In genomic region chr14:26412421-26412820, GRCh38 we compare ENCODE assay signal across 36 cellular contexts.
"Had no signal": no experiment of that assay in that cellular context is flagged by ENCODE, and none has a peak within 500 bp of the region (broad histone marks: within the 10 kb centered on the region; RNA-seq: fewer than 3 reads in every experiment).

No MANE protein-coding gene starts in this region.

- H3K4me1 ChIP-seq: adrenal gland, body of pancreas, breast epithelium had no signal

- H3K27me3 ChIP-seq: adrenal gland, body of pancreas, brain microvascular endothelial cell, breast epithelium had no signal

- H3K27me3 Mint-ChIP-seq: activated B cell treated with CpG ODN at 0.5 μM for 24 hours; activated CD4-positive, alpha-beta memory T cell treated with anti-CD3 and anti-CD28 coated beads for 36 hours; activated CD4-positive, alpha-beta T cell treated with anti-CD3 and anti-CD28 coated beads, Interleukin-2, amount 10 ng/mL, durations not matched to agents 24 days and 14 days; activated CD8-positive, alpha-beta T cell treated with anti-CD3 and anti-CD28 coated beads for 36 hours; activated naive CD8-positive, alpha-beta T cell treated with anti-CD3 and anti-CD28 coated beads for 36 hours; activated T-helper 17 cell treated with anti-CD3 and anti-CD28 coated beads, Interleukin-2, amount 50 U/mL, for 72 hours had no signal

- H3K9me3 ChIP-seq: adrenal gland, body of pancreas, breast epithelium had no signal

- H3K36me3 ChIP-seq: adrenal gland, brain microvascular endothelial cell, breast epithelium had no signal

- DNase-seq: activated B cell treated with CpG ODN at 0.5 μM for 24 hours; activated CD4-positive, alpha-beta memory T cell treated with anti-CD3 and anti-CD28 coated beads for 36 hours; activated CD4-positive, alpha-beta T cell treated with anti-CD3 and anti-CD28 coated beads for 4 hours; activated CD4-positive, alpha-beta T cell treated with anti-CD3 and anti-CD28 coated beads, Interleukin-2, amount 10 ng/mL, durations not matched to agents 24 days and 14 days; activated CD4-positive, alpha-beta T cell treated with anti-CD3 and anti-CD28 coated beads, Interleukin-2, amount 50 U/mL, for 1 hour; activated CD4-positive, alpha-beta T cell treated with anti-CD3 and anti-CD28 coated beads, Interleukin-2, amount 50 U/mL, for 4 hours; activated CD4-positive, CD25-positive, alpha-beta regulatory T cell treated with anti-CD3 and anti-CD28 coated beads, Interleukin-2, amount 50 U/mL, for 72 hours; activated CD8-positive, alpha-beta memory T cell treated with anti-CD3 and anti-CD28 coated beads, Interleukin-2, amount 50 U/mL, for 4 hours; activated CD8-positive, alpha-beta T cell treated with anti-CD3 and anti-CD28 coated beads for 36 hours; activated effector memory CD4-positive, alpha-beta T cell treated with anti-CD3 and anti-CD28 coated beads, Interleukin-2, amount 50 U/mL, for 16 hours; activated gamma-delta T cell treated with Interleukin-2 at 50 U/mL for 16 hours; activated naive CD4-positive, alpha-beta T cell; activated naive CD4-positive, alpha-beta T cell treated with anti-CD3 and anti-CD28 coated beads for 36 hours; activated naive CD4-positive, alpha-beta T cell treated with anti-CD3 and anti-CD28 coated beads, Interleukin-2, amount 50 U/mL, for 16 hours; activated naive CD8-positive, alpha-beta T cell treated with anti-CD3 and anti-CD28 coated beads for 36 hours; activated T-cell treated with anti-CD3 and anti-CD28 coated beads for 4 hours; activated T-cell treated with anti-CD3 and anti-CD28 coated beads, Interleukin-2, amount 50 U/mL, for 1 hour; activated T-cell treated with anti-CD3 and anti-CD28 coated beads, Interleukin-2, amount 50 U/mL, for 4 hours; activated T-cell treated with anti-CD3 and anti-CD28 coated beads, Interleukin-2, amount 50 U/mL, for 72 hours; adrenal gland; amniotic stem cell; aorta; body of pancreas; brain microvascular endothelial cell; central memory CD4-positive, alpha-beta T cell; T-helper 2 cell; T-helper 9 cell had no signal

- FAIRE-seq: astrocyte, TTC549 had no signal

- H3K4me1 Mint-ChIP-seq: activated B cell treated with CpG ODN at 0.5 μM for 24 hours; activated CD4-positive, alpha-beta T cell treated with anti-CD3 and anti-CD28 coated beads, Interleukin-2, amount 10 ng/mL, durations not matched to agents 24 days and 14 days; activated naive CD8-positive, alpha-beta T cell treated with anti-CD3 and anti-CD28 coated beads for 36 hours; activated T-helper 17 cell treated with anti-CD3 and anti-CD28 coated beads, Interleukin-2, amount 50 U/mL, for 72 hours had no signal

- H3K27ac Mint-ChIP-seq: activated B cell treated with CpG ODN at 0.5 μM for 24 hours; activated CD4-positive, alpha-beta memory T cell treated with anti-CD3 and anti-CD28 coated beads for 36 hours; activated CD4-positive, alpha-beta T cell treated with anti-CD3 and anti-CD28 coated beads, Interleukin-2, amount 10 ng/mL, durations not matched to agents 24 days and 14 days; activated CD8-positive, alpha-beta T cell treated with anti-CD3 and anti-CD28 coated beads for 36 hours; activated naive CD4-positive, alpha-beta T cell treated with anti-CD3 and anti-CD28 coated beads for 36 hours; activated naive CD4-positive, alpha-beta T cell treated with anti-CD3 and anti-CD28 coated beads, Interleukin-2, amount 50 U/mL, for 72 hours; activated naive CD8-positive, alpha-beta T cell treated with anti-CD3 and anti-CD28 coated beads for 36 hours; activated T-cell treated with anti-CD3 and anti-CD28 coated beads, Interleukin-2, amount 50 U/mL, for 72 hours; activated T-helper 1 cell treated with anti-CD3 and anti-CD28 coated beads, Interleukin-12 subunit alpha, Interleukin-12 subunit beta, Interleukin-2, Interleukin-4 antibody, amounts not matched to agents 30 ng/mL and 10 ng/mL and 1 ng/mL, durations not matched to agents 14 hours and 24 hours and 36 hours; activated T-helper 17 cell treated with anti-CD3 and anti-CD28 coated beads, Interleukin-2, amount 50 U/mL, for 72 hours; T-helper 1 cell treated with Interleukin-12 subunit alpha and Interleukin-12 subunit beta and Interleukin-4 antibody, amounts not matched to agents 30 μg/mL and 1 μg/mL, for 36 hours; T-helper 2 cell treated with Interferon-gamma antibody and Interleukin-4, amounts not matched to agents 5 μg/mL and 100 μg/mL, for 36 hours had no signal

- H3K27ac ChIP-seq: adrenal gland, body of pancreas, brain microvascular endothelial cell, breast epithelium, VCaP had no signal

- ATAC-seq: activated CD8-positive, alpha-beta T cell treated with anti-CD3 and anti-CD28 coated beads for 36 hours; activated naive CD4-positive, alpha-beta T cell treated with anti-CD3 and anti-CD28 coated beads, Interleukin-2, amount 50 U/mL, for 72 hours; activated T-cell treated with anti-CD3 and anti-CD28 coated beads, Interleukin-2, amount 50 U/mL, for 4 hours; activated T-cell treated with anti-CD3 and anti-CD28 coated beads, Interleukin-2, amount 50 U/mL, for 72 hours; activated T-helper 17 cell treated with anti-CD3 and anti-CD28 coated beads, Interleukin-2, amount 50 U/mL, for 72 hours; body of pancreas had no signal

- H3K36me3 Mint-ChIP-seq: activated CD4-positive, alpha-beta memory T cell treated with anti-CD3 and anti-CD28 coated beads for 36 hours; activated naive CD8-positive, alpha-beta T cell treated with anti-CD3 and anti-CD28 coated beads for 36 hours had no signal

- H3K4me3 ChIP-seq: adrenal gland, body of pancreas, breast epithelium had no signal

- H3K4me3 Mint-ChIP-seq: activated B cell treated with CpG ODN at 0.5 μM for 24 hours; activated CD4-positive, alpha-beta memory T cell treated with anti-CD3 and anti-CD28 coated beads for 36 hours; activated CD4-positive, alpha-beta T cell treated with anti-CD3 and anti-CD28 coated beads, Interleukin-2, amount 10 ng/mL, durations not matched to agents 24 days and 14 days; activated CD8-positive, alpha-beta T cell treated with anti-CD3 and anti-CD28 coated beads for 36 hours; activated naive CD4-positive, alpha-beta T cell treated with anti-CD3 and anti-CD28 coated beads for 36 hours; activated naive CD8-positive, alpha-beta T cell treated with anti-CD3 and anti-CD28 coated beads for 36 hours; activated T-cell treated with anti-CD3 and anti-CD28 coated beads, Interleukin-2, amount 50 U/mL, for 4 hours; activated T-cell treated with anti-CD3 and anti-CD28 coated beads, Interleukin-2, amount 50 U/mL, for 72 hours; activated T-helper 1 cell treated with anti-CD3 and anti-CD28 coated beads, Interleukin-12 subunit alpha, Interleukin-12 subunit beta, Interleukin-2, Interleukin-4 antibody, amounts not matched to agents 30 ng/mL and 10 ng/mL and 1 ng/mL, durations not matched to agents 14 hours and 24 hours and 36 hours; activated T-helper 17 cell treated with anti-CD3 and anti-CD28 coated beads, Interleukin-2, amount 50 U/mL, for 72 hours; T-helper 1 cell treated with Interleukin-12 subunit alpha and Interleukin-12 subunit beta and Interleukin-4 antibody, amounts not matched to agents 30 μg/mL and 1 μg/mL, for 36 hours; T-helper 2 cell treated with Interferon-gamma antibody and Interleukin-4, amounts not matched to agents 5 μg/mL and 100 μg/mL, for 36 hours had no signal
